In the genomic region with DNA sequence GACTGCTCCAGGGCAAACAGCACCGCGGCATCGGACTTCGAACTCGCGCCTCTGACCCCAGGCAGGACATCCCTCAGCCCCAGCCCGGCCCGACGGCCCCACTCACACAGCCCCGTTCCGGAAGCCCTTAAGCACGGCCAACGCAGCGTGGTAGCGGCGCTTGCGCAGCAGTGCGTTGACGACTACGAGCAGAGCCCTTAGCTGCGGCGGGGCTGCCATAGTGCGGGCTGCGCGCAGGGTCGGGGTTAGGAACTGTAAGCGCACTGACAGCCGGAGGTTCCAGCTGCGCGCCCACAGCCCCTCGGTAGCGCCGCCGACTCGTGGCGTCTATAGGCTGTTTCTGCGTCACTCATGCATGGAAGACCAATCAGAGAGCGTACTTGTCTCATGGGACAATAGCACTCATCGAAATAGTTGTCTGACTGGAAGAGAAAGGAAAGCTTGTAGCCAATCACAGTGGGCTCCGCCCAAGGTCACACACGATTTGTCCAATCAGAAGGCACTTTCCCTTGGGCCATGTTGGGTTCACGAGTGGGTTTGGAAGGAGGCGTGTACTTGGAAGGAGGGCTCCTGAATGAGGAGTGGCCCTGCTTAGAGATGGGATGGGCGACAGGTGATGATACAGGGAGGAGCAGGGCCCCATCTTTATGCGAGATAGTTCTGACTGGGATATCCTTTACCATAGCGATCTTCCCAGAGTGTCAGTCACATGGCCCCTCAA, we compare ENCODE assay signal across 8 cellular contexts. TPM values are rescaled to one million over a fixed set of nuclear protein-coding genes. Genes with fewer than 3 reads are reported as not detected.
DNase-seq lines count a peak whose midpoint lies in the region; ATAC-seq and TF ChIP-seq lines count a peak whose summit lies in the region.

A gene with protein sequence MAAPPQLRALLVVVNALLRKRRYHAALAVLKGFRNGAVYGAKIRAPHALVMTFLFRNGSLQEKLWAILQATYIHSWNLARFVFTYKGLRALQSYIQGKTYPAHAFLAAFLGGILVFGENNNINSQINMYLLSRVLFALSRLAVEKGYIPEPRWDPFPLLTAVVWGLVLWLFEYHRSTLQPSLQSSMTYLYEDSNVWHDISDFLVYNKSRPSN (minus strand): TSS at position 322 of the 721 bp plus-strand sequence. CDS start 103 bp downstream, at position 219.

- peaks cover 2% of the 10 kb centered on the region for H3K79me1 ChIP-seq in mesenchymal stem cell (replicated peaks; ENCODE audit: low read length, poor library complexity, severe bottlenecking)

- DNase-seq in CD8-positive, alpha-beta T cell: peak; percentile 71 to 90 (median 81)
- DNase-seq in HPDE6-E6E7 (ENCODE audit: extremely low spot score): peak; percentile 100
- DNase-seq in NK-92 treated with Interleukin-12 subunit alpha and Interleukin-12 subunit beta, amount 100 ng/mL, for 24 hours (lab: John Stamatoyannopoulos, UW): peak; percentile 60
- DNase-seq in activated CD8-positive, alpha-beta memory T cell treated with anti-CD3 and anti-CD28 coated beads, Interleukin-2, amount 10 ng/mL, durations not matched to agents 7 days and 5 days: peak; percentile 95
- peak; percentile 93 for DNase-seq in mesenchymal stem cell
- DNase-seq in stimulated activated CD8-positive, alpha-beta memory T cell treated with anti-CD3 and anti-CD28 coated beads, Interleukin-12 subunit alpha, Interleukin-12 subunit beta, amount 100 ng/mL, for 4 hours (ENCODE audit: low read depth): peak; percentile 73

- no peak within 1 kb of the TSS for H2BK5ac ChIP-seq in mesenchymal stem cell (ENCODE audit: low read depth, low read length, poor library complexity, severe bottlenecking)

- H3K27me3 ChIP-seq in CD8-positive, alpha-beta T cell (ENCODE audit: insufficient read depth, low read length): no peaks in the 10 kb centered on the region
- H3K27me3 ChIP-seq in endocrine pancreas (ENCODE audit: control insufficient read depth, insufficient read depth, low read length) (no peaks in the 10 kb centered on the region), mesenchymal stem cell (ENCODE audit: control insufficient read depth in 1 of 2, insufficient read depth in 1 of 2, low read length in 2 of 2) (no peaks in the 10 kb centered on the region)

- H3K4me3 ChIP-seq in CD8-positive, alpha-beta T cell (ENCODE audit: low read depth, low read length): peak within 1 kb of the TSS; percentile 72
- H3K4me3 ChIP-seq in endocrine pancreas (ENCODE audit: control insufficient read depth, insufficient read depth, low read length): peak within 1 kb of the TSS; percentile 44
- H3K4me3 ChIP-seq in mesenchymal stem cell (ENCODE audit: insufficient read depth in 1 of 2, low read depth in 1 of 2, low read length in 2 of 2): peak within 1 kb of the TSS; percentile 68 to 85

- peak; percentile 94 for ATAC-seq in CD8-positive, alpha-beta T cell
- peak; percentile 90 for ATAC-seq in GM19467 (IDR thresholded peaks at IDR 0.05; ENCODE audit: unreplicated experiment)
- ATAC-seq in activated CD8-positive, alpha-beta memory T cell treated with anti-CD3 and anti-CD28 coated beads, Interleukin-2, amount 10 ng/mL, durations not matched to agents 7 days and 5 days: peak; percentile 99

- H3K4ac ChIP-seq in mesenchymal stem cell (ENCODE audit: low read depth in 1 of 2, low read length in 2 of 2): no peak within 1 kb of the TSS

- H2AK5ac ChIP-seq in mesenchymal stem cell (ENCODE audit: low read length, severe bottlenecking): no peak within 1 kb of the TSS

- H3K36me3 ChIP-seq in CD8-positive, alpha-beta T cell (ENCODE audit: insufficient read depth, low read length): no peaks in the 10 kb centered on the region
- H3K36me3 ChIP-seq in endocrine pancreas (ENCODE audit: control insufficient read depth, insufficient read depth, low read length): no peaks in the 10 kb centered on the region
- no peaks in the 10 kb centered on the region for H3K36me3 ChIP-seq in mesenchymal stem cell (ENCODE audit: control insufficient read depth in 1 of 2, insufficient read depth in 2 of 2, low read depth in 1 of 2, low read length in 2 of 2)

- H3K4me1 Mint-ChIP-seq in CD8-positive, alpha-beta T cell (ENCODE audit: low read depth): peaks cover 29% of the 10 kb centered on the region
- peaks cover 26% of the 10 kb centered on the region for H3K4me1 Mint-ChIP-seq in activated CD8-positive, alpha-beta memory T cell treated with anti-CD3 and anti-CD28 coated beads, Interleukin-2, amount 10 ng/mL, durations not matched to agents 7 days and 5 days

- H3K23ac ChIP-seq in mesenchymal stem cell (ENCODE audit: low read length in 2 of 2): peak within 1 kb of the TSS in 1 of 2 experiments; percentile 35

- no peak within 1 kb of the TSS for H2BK15ac ChIP-seq in mesenchymal stem cell (ENCODE audit: low read depth, poor library complexity, severe bottlenecking)

- CTCF ChIA-PET in CD8-positive, alpha-beta T cell (lab: Charles Lee): interaction anchor here (1.0 to 2.3 kb wide), 5 partner anchors 12 to 528 kb away, joined by 3 to 13 read pairs (median 5); partner anchors contain the start of gene ZNF341
- CTCF ChIA-PET in activated CD8-positive, alpha-beta memory T cell treated with anti-CD3 and anti-CD28 coated beads, Interleukin-2, amount 10 ng/mL, durations not matched to agents 7 days and 5 days (lab: Charles Lee): interaction anchor here (1.0 to 3.3 kb wide), 9 partner anchors 13 to 263 kb away, joined by 3 to 15 read pairs (median 5); partner anchors contain the start of genes CBFA2T2 and E2F1

- peak within 1 kb of the TSS; percentile 53 for H4K8ac ChIP-seq in mesenchymal stem cell (ENCODE audit: low read length)

- H2BK12ac ChIP-seq in mesenchymal stem cell (ENCODE audit: low read length in 2 of 2): peak within 1 kb of the TSS in 1 of 2 experiments; percentile 38

- H3K18ac ChIP-seq in mesenchymal stem cell (ENCODE audit: low read depth in 1 of 2, low read length in 2 of 2): peak within 1 kb of the TSS in 1 of 2 experiments; percentile 3

- H2AFZ ChIP-seq in mesenchymal stem cell (ENCODE audit: low read depth, low read length): peak within 1 kb of the TSS; percentile 62

- H3K27ac Mint-ChIP-seq in CD8-positive, alpha-beta T cell: peak within 1 kb of the TSS; percentile 91
- peak within 1 kb of the TSS; percentile 81 for H3K27ac Mint-ChIP-seq in activated CD8-positive, alpha-beta memory T cell treated with anti-CD3 and anti-CD28 coated beads, Interleukin-2, amount 10 ng/mL, durations not matched to agents 7 days and 5 days

- peak within 1 kb of the TSS; percentile 68 for H3K27ac ChIP-seq in CD8-positive, alpha-beta T cell (ENCODE audit: low read depth, low read length)
- H3K27ac ChIP-seq in mesenchymal stem cell (ENCODE audit: low read length, poor library complexity, severe bottlenecking): no peak within 1 kb of the TSS

- peak within 1 kb of the TSS; percentile 61 for H3K4me2 ChIP-seq in mesenchymal stem cell (ENCODE audit: low read length, poor library complexity, severe bottlenecking)

- TF ChIP-seq CTCF in CD8-positive, alpha-beta T cell (IDR thresholded peaks at IDR 0.05): no peak

- H3K4me1 ChIP-seq in CD8-positive, alpha-beta T cell (ENCODE audit: insufficient read depth, low read length): peaks cover 16% of the 10 kb centered on the region
- H3K4me1 ChIP-seq in endocrine pancreas (ENCODE audit: control insufficient read depth, insufficient read depth, low read length) (peaks cover 4% of the 10 kb centered on the region), mesenchymal stem cell (ENCODE audit: control insufficient read depth, insufficient read depth, low read depth, low read length) (peaks cover 4% of the 10 kb centered on the region)

- no peak within 1 kb of the TSS for H3K14ac ChIP-seq in mesenchymal stem cell (ENCODE audit: low read length in 2 of 2)

- no peaks in the 10 kb centered on the region for H3K9me3 ChIP-seq in CD8-positive, alpha-beta T cell (ENCODE audit: low read length)
- no peaks in the 10 kb centered on the region for H3K9me3 ChIP-seq in endocrine pancreas (ENCODE audit: control insufficient read depth, low read length)
- no peaks in the 10 kb centered on the region for H3K9me3 ChIP-seq in mesenchymal stem cell (ENCODE audit: control insufficient read depth, low read length)

- H3K36me3 Mint-ChIP-seq in CD8-positive, alpha-beta T cell: peaks cover 15% of the 10 kb centered on the region
- H3K36me3 Mint-ChIP-seq in activated CD8-positive, alpha-beta memory T cell treated with anti-CD3 and anti-CD28 coated beads, Interleukin-2, amount 10 ng/mL, durations not matched to agents 7 days and 5 days: peaks cover 3% of the 10 kb centered on the region

- H3K4me3 Mint-ChIP-seq in CD8-positive, alpha-beta T cell: peak within 1 kb of the TSS; percentile 86
- H3K4me3 Mint-ChIP-seq in activated CD8-positive, alpha-beta memory T cell treated with anti-CD3 and anti-CD28 coated beads, Interleukin-2, amount 10 ng/mL, durations not matched to agents 7 days and 5 days: peak within 1 kb of the TSS; percentile 86

- no peaks in the 10 kb centered on the region for H3K27me3 Mint-ChIP-seq in CD8-positive, alpha-beta T cell (ENCODE audit: low read depth)
- H3K27me3 Mint-ChIP-seq in activated CD8-positive, alpha-beta memory T cell treated with anti-CD3 and anti-CD28 coated beads, Interleukin-2, amount 10 ng/mL, durations not matched to agents 7 days and 5 days: no peaks in the 10 kb centered on the region

- H3K9me3 Mint-ChIP-seq in CD8-positive, alpha-beta T cell: no peaks in the 10 kb centered on the region
- no peaks in the 10 kb centered on the region for H3K9me3 Mint-ChIP-seq in activated CD8-positive, alpha-beta memory T cell treated with anti-CD3 and anti-CD28 coated beads, Interleukin-2, amount 10 ng/mL, durations not matched to agents 7 days and 5 days (ENCODE audit: low read depth)

- WGBS in mesenchymal stem cell: 58% methylated on average over 46 of the region's 46 CpGs

- H4K91ac ChIP-seq in mesenchymal stem cell (ENCODE audit: low read length): peak within 1 kb of the TSS; percentile 14

- H3K9ac ChIP-seq in endocrine pancreas (ENCODE audit: control insufficient read depth, insufficient read depth, low read length): peak within 1 kb of the TSS; percentile 60
- H3K9ac ChIP-seq in mesenchymal stem cell (ENCODE audit: low read length): peak within 1 kb of the TSS; percentile 86

- no peak within 1 kb of the TSS for H2BK120ac ChIP-seq in mesenchymal stem cell (ENCODE audit: low read depth, low read length)

- POLR2A ChIA-PET in CD8-positive, alpha-beta T cell (lab: Charles Lee): interaction anchor here (0.7 to 2.4 kb wide), 15 partner anchors 12 to 1175 kb away, joined by 3 to 37 read pairs (median 5); partner anchors contain the start of genes CHMP4B, E2F1 and ZNF341

- intact Hi-C loops in CD8-positive, alpha-beta T cell (cut with DNase I, micrococcal nuclease): loop anchor here (1.0 kb wide), 9 partner anchors 12 to 392 kb away; partner anchors contain the start of genes E2F1 (in 2 of the 2), ACTL10 (in 1 of the 2), CHMP4B (in 1 of the 2) and EIF2S2 (in 1 of the 2)

RNA-seq across cellular contexts. Expression of the gene that starts here (rescaled TPM):
- 1 to 10 TPM; 2.7 to 2.8 TPM for total RNA-seq in CD8-positive, alpha-beta T cell
- 10 to 100 TPM; 11.9 to 15.6 TPM for total RNA-seq in activated CD8-positive, alpha-beta memory T cell treated with anti-CD3 and anti-CD28 coated beads, Interleukin-2, amount 10 ng/mL, durations not matched to agents 7 days and 5 days
- polyA plus RNA-seq in mesenchymal stem cell (2013, experiment 1 of 2): 3.2 TPM
- 2.7 TPM for polyA plus RNA-seq in mesenchymal stem cell (2013, experiment 2 of 2)
